ENCODE assay signal across 9 cellular contexts in genomic region chr15:67914537-67915373, GRCh38.
DNase-seq lines count a peak whose midpoint lies in the region; ATAC-seq and TF ChIP-seq lines count a peak whose summit lies in the region.
"Had no signal": no experiment of that assay in that cellular context is flagged by ENCODE, and none has a peak within 500 bp of the region (broad histone marks: within the 10 kb centered on the region; RNA-seq: fewer than 3 reads in every experiment).

No MANE protein-coding gene starts in this region.

- H3K27ac Mint-ChIP-seq in T-helper 2 cell treated with Interferon-gamma antibody and Interleukin-4, amounts not matched to agents 5 μg/mL and 100 μg/mL, for 36 hours, result no peak overlapping the region

- H3K4me1 Mint-ChIP-seq in T-helper 2 cell treated with Interferon-gamma antibody and Interleukin-4, amounts not matched to agents 5 μg/mL and 100 μg/mL, for 36 hours (ENCODE audit: low read depth), result peaks cover 3% of the 10 kb centered on the region

- intact Hi-C loops in Right ventricle myocardium inferior (cut with DNase I) (loop anchor here (2.0 kb wide), 1 partner anchor 30 kb away; no protein-coding TSS in a partner anchor), cardiac septum (cut with DNase I) (no loop called here), aorta (cut with DNase I) (loop anchor here in 1 of 2 donors (5.0 kb wide), 2 partner anchors 52 to 53 kb away; no protein-coding TSS in a partner anchor)

- no peaks in the 10 kb centered on the region for H3K27me3 ChIP-seq in aorta (ENCODE audit: control insufficient read depth in 1 of 2, insufficient read depth in 2 of 2, low read length in 1 of 2)
- H3K27me3 ChIP-seq: BLaER1 had no signal

- H3K4me1 ChIP-seq in aorta (ENCODE audit: control insufficient read depth in 1 of 2, insufficient read depth in 2 of 2, low read length in 2 of 2), result peaks cover 10 to 12% of the 10 kb centered on the region in 2 donors

- H3K9me3 Mint-ChIP-seq in T-helper 2 cell treated with Interferon-gamma antibody and Interleukin-4, amounts not matched to agents 5 μg/mL and 100 μg/mL, for 36 hours, result peaks cover 21% of the 10 kb centered on the region

- H3K4me3 ChIP-seq in coronary artery (peak overlapping the region; percentile 19), aorta (ENCODE audit: low read length in 2 of 2) (no peak overlapping the region)
- H3K4me3 ChIP-seq: BLaER1 had no signal

- H3K27ac ChIP-seq in coronary artery, result peak overlapping the region; percentile 91 to 94
- H3K27ac ChIP-seq in aorta (ENCODE audit: low read depth in 1 of 2, low read length in 2 of 2), result peak overlapping the region; percentile 61 to 72
- H3K27ac ChIP-seq: BLaER1 had no signal

- WGBS in aorta, 2 donors, result 4 to 5% methylated on average over 6 of the region's 6 CpGs

- ATAC-seq in Right ventricle myocardium inferior, result peak; percentile 83
- ATAC-seq in aorta (ENCODE audit: low FRiP score), result peak; percentile 76
- ATAC-seq in HG03135 (IDR thresholded peaks at IDR 0.05; ENCODE audit: unreplicated experiment), result no peak

- no peaks in the 10 kb centered on the region for H3K9me3 ChIP-seq in aorta (ENCODE audit: control insufficient read depth, low read length)

- no peaks in the 10 kb centered on the region for H3K27me3 Mint-ChIP-seq in T-helper 2 cell treated with Interferon-gamma antibody and Interleukin-4, amounts not matched to agents 5 μg/mL and 100 μg/mL, for 36 hours (ENCODE audit: low read depth)

- peak; percentile 84 for DNase-seq in Right ventricle myocardium inferior (ENCODE audit: missing footprints)
- DNase-seq in cardiac septum (ENCODE audit: low spot score), result no peak
- DNase-seq in coronary artery (ENCODE audit: low spot score), result peak; percentile 82
- DNase-seq in mucosa of gallbladder (ENCODE audit: low spot score), result peak; percentile 72
- DNase-seq in aorta, result peak; percentile 77 to 81
- no peak for DNase-seq in DMS79 treated with DMSO at 0.1 percent for 48 hours (lab: John Stamatoyannopoulos, UW)
- DNase-seq in T-helper 2 cell treated with Interferon-gamma antibody and Interleukin-4, amounts not matched to agents 5 μg/mL and 100 μg/mL, for 36 hours (ENCODE audit: low spot score), result no peak

- no peak overlapping the region for H3K4me3 Mint-ChIP-seq in T-helper 2 cell treated with Interferon-gamma antibody and Interleukin-4, amounts not matched to agents 5 μg/mL and 100 μg/mL, for 36 hours

- H3K36me3 ChIP-seq in aorta (ENCODE audit: control insufficient read depth in 1 of 2, insufficient read depth in 2 of 2, low read length in 1 of 2), result no peaks in the 10 kb centered on the region

- TF ChIP-seq CTCF in coronary artery (IDR thresholded peaks at IDR 0.05), result no peak

- no peaks in the 10 kb centered on the region for H3K36me3 Mint-ChIP-seq in T-helper 2 cell treated with Interferon-gamma antibody and Interleukin-4, amounts not matched to agents 5 μg/mL and 100 μg/mL, for 36 hours (ENCODE audit: low read depth)

Comparison
In these comparisons a context has a peak if more than half of its experiments do, and no peak if none do; other contexts are left out.
1. DNase-seq: peak in Right ventricle myocardium inferior (single experiment), coronary artery (single experiment), mucosa of gallbladder (single experiment) and aorta (2 of 2); none in cardiac septum (single experiment), DMS79 treated with DMSO at 0.1 percent for 48 hours (single experiment) and T-helper 2 cell treated with Interferon-gamma antibody and Interleukin-4, amounts not matched to agents 5 μg/mL and 100 μg/mL, for 36 hours (single experiment).